8 cellular contexts compared by ENCODE assay signal in genomic region chr17:77475012-77475976, GRCh38.
A peak's percentile ranks its signal among the peaks of the same experiment; 100 is the strongest.
DNase-seq lines count a peak whose midpoint lies in the region; ATAC-seq, FAIRE-seq and TF ChIP-seq lines count a peak whose summit lies in the region.

No MANE protein-coding gene starts in this region.

- peak overlapping the region; percentile 54 for H3K4me3 Mint-ChIP-seq in T-helper 1 cell treated with Interleukin-12 subunit alpha and Interleukin-12 subunit beta and Interleukin-4 antibody, amounts not matched to agents 30 μg/mL and 1 μg/mL, for 36 hours
- H3K4me3 Mint-ChIP-seq in naive thymus-derived CD4-positive, alpha-beta T cell = peak overlapping the region; percentile 46 to 90 (median 72)

- H3K27ac ChIP-seq in naive thymus-derived CD4-positive, alpha-beta T cell (ENCODE audit: low read depth, low read length) = peak overlapping the region; percentile 71

- H3K27me3 ChIP-seq in naive thymus-derived CD4-positive, alpha-beta T cell (ENCODE audit: control insufficient read depth in 2 of 2, insufficient read depth in 2 of 2, low read length in 2 of 2) = no peaks in the 10 kb centered on the region

- TF ChIP-seq CTCF in astrocyte of the cerebellum (IDR thresholded peaks at IDR 0.05; ENCODE audit: low read depth, low read length, missing control alignments) = no peak

- H3K9me3 Mint-ChIP-seq in T-helper 1 cell treated with Interleukin-12 subunit alpha and Interleukin-12 subunit beta and Interleukin-4 antibody, amounts not matched to agents 30 μg/mL and 1 μg/mL, for 36 hours = no peaks in the 10 kb centered on the region
- peaks cover 0 to 3% (median 0%) of the 10 kb centered on the region in 11 donors for H3K9me3 Mint-ChIP-seq in naive thymus-derived CD4-positive, alpha-beta T cell

- in situ Hi-C loops in astrocyte of the cerebellum (cut with HindIII; ENCODE audit: low sequenced_read_pairs) = no loop called here

- peaks cover 0 to 37% (median 8%) of the 10 kb centered on the region in 3 experiments for H3K36me3 ChIP-seq in naive thymus-derived CD4-positive, alpha-beta T cell (ENCODE audit: control insufficient read depth in 2 of 3, insufficient read depth in 3 of 3, low read length in 3 of 3)

- peaks cover 80 to 94% of the 10 kb centered on the region in 2 donors for H3K4me1 ChIP-seq in naive thymus-derived CD4-positive, alpha-beta T cell (ENCODE audit: control insufficient read depth in 2 of 2, insufficient read depth in 2 of 2, low read length in 2 of 2)

- H3K4me3 ChIP-seq in astrocyte of the cerebellum (ENCODE audit: low read depth, low read length) = peak overlapping the region; percentile 11
- H3K4me3 ChIP-seq in naive thymus-derived CD4-positive, alpha-beta T cell (ENCODE audit: low read length) = peak overlapping the region; percentile 19

- TF ChIP-seq POLR2A in GM12892 (IDR thresholded peaks at IDR 0.05; ENCODE audit: low read depth, low read length) = no peak

- H3K9me3 ChIP-seq in naive thymus-derived CD4-positive, alpha-beta T cell (ENCODE audit: control insufficient read depth in 2 of 3, low read length in 3 of 3) = no peaks in the 10 kb centered on the region

- POLR2A ChIA-PET in naive thymus-derived CD4-positive, alpha-beta T cell (lab: Charles Lee) = interaction anchor here (0.6 to 9.9 kb wide), 23 partner anchors 7 to 533 kb away, joined by 3 to 97 read pairs (median 4); no protein-coding TSS in a partner anchor

- H3K27me3 Mint-ChIP-seq in T-helper 1 cell treated with Interleukin-12 subunit alpha and Interleukin-12 subunit beta and Interleukin-4 antibody, amounts not matched to agents 30 μg/mL and 1 μg/mL, for 36 hours (ENCODE audit: low read depth) = no peaks in the 10 kb centered on the region
- no peaks in the 10 kb centered on the region for H3K27me3 Mint-ChIP-seq in naive thymus-derived CD4-positive, alpha-beta T cell

- peak overlapping the region; percentile 64 for H3K27ac Mint-ChIP-seq in T-helper 1 cell treated with Interleukin-12 subunit alpha and Interleukin-12 subunit beta and Interleukin-4 antibody, amounts not matched to agents 30 μg/mL and 1 μg/mL, for 36 hours
- peak overlapping the region; percentile 72 to 99 (median 94) for H3K27ac Mint-ChIP-seq in naive thymus-derived CD4-positive, alpha-beta T cell

- H3K36me3 Mint-ChIP-seq in T-helper 1 cell treated with Interleukin-12 subunit alpha and Interleukin-12 subunit beta and Interleukin-4 antibody, amounts not matched to agents 30 μg/mL and 1 μg/mL, for 36 hours (ENCODE audit: low read depth) = peaks cover 43% of the 10 kb centered on the region
- peaks cover 3 to 35% (median 20%) of the 10 kb centered on the region in 5 donors for H3K36me3 Mint-ChIP-seq in naive thymus-derived CD4-positive, alpha-beta T cell

- peaks cover 63% of the 10 kb centered on the region for H3K4me1 Mint-ChIP-seq in T-helper 1 cell treated with Interleukin-12 subunit alpha and Interleukin-12 subunit beta and Interleukin-4 antibody, amounts not matched to agents 30 μg/mL and 1 μg/mL, for 36 hours (ENCODE audit: low read depth)
- peaks cover 76 to 98% (median 85%) of the 10 kb centered on the region in 7 donors for H3K4me1 Mint-ChIP-seq in naive thymus-derived CD4-positive, alpha-beta T cell

- intact Hi-C loops in naive thymus-derived CD4-positive, alpha-beta T cell (cut with micrococcal nuclease) = no loop called here

- CTCF ChIA-PET in naive thymus-derived CD4-positive, alpha-beta T cell (lab: Charles Lee) = interaction anchor here (0.9 to 1.4 kb wide), 4 partner anchors 34 to 66 kb away, joined by 3 to 6 read pairs (median 3); no protein-coding TSS in a partner anchor

- no peak for DNase-seq in GM12892 (ENCODE audit: insufficient read length)
- peak; percentile 93 for DNase-seq in astrocyte of the cerebellum (ENCODE audit: low read depth)
- peak in 4 of 9 donors; percentile 49 to 73 (median 66) for DNase-seq in naive thymus-derived CD4-positive, alpha-beta T cell
- no peak for DNase-seq in NCI-H526 treated with DMSO at 0.1 percent for 48 hours (lab: John Stamatoyannopoulos, UW)
- no peak for DNase-seq in NCI-H1436 treated with DMSO at 0.1 percent for 48 hours (lab: John Stamatoyannopoulos, UW)
- no peak for DNase-seq in NCI-H2196 treated with DMSO at 0.1 percent for 48 hours (lab: John Stamatoyannopoulos, UW; ENCODE audit: unreplicated experiment)

- FAIRE-seq in GM12892 (lab: Jason Lieb, UNC) = peak; percentile 38

- peak; percentile 81 for ATAC-seq in naive thymus-derived CD4-positive, alpha-beta T cell
- ATAC-seq in HG03280 (IDR thresholded peaks at IDR 0.05; ENCODE audit: unreplicated experiment) = no peak
